ENCODE assay signal across 8 cellular contexts in genomic region chr11:29159552-29160465, GRCh38.
DNase-seq lines count a peak whose midpoint lies in the region; ATAC-seq, FAIRE-seq and TF ChIP-seq lines count a peak whose summit lies in the region.

No MANE protein-coding gene starts in this region.

- H3K36me3 ChIP-seq in K562 (ENCODE audit: control insufficient read depth, insufficient read depth, low read length) (no peaks in the 10 kb centered on the region), liver (ENCODE audit: control insufficient read depth in 4 of 4, insufficient read depth in 3 of 4, low read depth in 1 of 4, low read length in 3 of 4) (no peaks in the 10 kb centered on the region)

- H3K4me1 Mint-ChIP-seq in activated naive CD8-positive, alpha-beta T cell treated with anti-CD3 and anti-CD28 coated beads for 36 hours, result no peaks in the 10 kb centered on the region

- H3K4me1 ChIP-seq in K562 (replicated peaks in 1 of 2; ENCODE audit: control insufficient read depth in 2 of 2, insufficient read depth in 2 of 2, low read length in 2 of 2) (no peaks in the 10 kb centered on the region), liver (ENCODE audit: control insufficient read depth in 4 of 4, insufficient read depth in 4 of 4, low read length in 3 of 4) (no peaks in the 10 kb centered on the region)

- peak; percentile 79 for ATAC-seq in GM18520 (IDR thresholded peaks at IDR 0.05; ENCODE audit: unreplicated experiment)
- ATAC-seq in HG03039 (IDR thresholded peaks at IDR 0.05; ENCODE audit: unreplicated experiment), result peak; percentile 78
- ATAC-seq in K562, result 0 out of 3 replicates have a peak, but pooled peaks have one; percentile 33
- ATAC-seq in HG03571 (IDR thresholded peaks at IDR 0.05; ENCODE audit: unreplicated experiment), result no peak

- TF ChIP-seq EP300 in K562 (IDR thresholded peaks at IDR 0.05; ENCODE audit: low read length), result no peak

- TF ChIP-seq CTCF in K562 (IDR thresholded peaks at IDR 0.05 in 2 of 3, conservative IDR thresholded peaks at IDR 0.05 in 1 of 3; ENCODE audit: insufficient read depth in 2 of 3, low read depth in 1 of 3, low read length in 3 of 3) (peak in 2 of 3 experiments; percentile 22 to 33; a peak in 1 of 6 replicates), liver (IDR thresholded peaks at IDR 0.05; ENCODE audit: low read depth, low read length, missing input control) (peak; percentile 44)

- H2AFZ ChIP-seq in K562 (ENCODE audit: low read depth, low read length), result no peak overlapping the region

- TF ChIP-seq RAD21 in K562 (CRISPR knock-in tag; conservative IDR thresholded peaks at IDR 0.05 in 1 of 2, IDR thresholded peaks at IDR 0.05 in 1 of 2) (peak in 1 of 2 experiments; percentile 33; a peak in 2 of 4 replicates), liver (IDR thresholded peaks at IDR 0.05) (peak; percentile 80 to 87)

- no peak for FAIRE-seq in K562 (lab: Jason Lieb, UNC)

- no peak overlapping the region for H3K4me3 Mint-ChIP-seq in activated naive CD8-positive, alpha-beta T cell treated with anti-CD3 and anti-CD28 coated beads for 36 hours

- no peak overlapping the region for H3K9ac ChIP-seq in K562 (ENCODE audit: insufficient read depth in 1 of 2, low read depth in 2 of 2, low read length in 2 of 2)
- no peak overlapping the region for H3K9ac ChIP-seq in liver (ENCODE audit: low read depth in 1 of 2, low read length in 2 of 2)

- H3K27ac Mint-ChIP-seq in activated naive CD8-positive, alpha-beta T cell treated with anti-CD3 and anti-CD28 coated beads for 36 hours, result no peak overlapping the region

- H3K4me2 ChIP-seq in K562 (ENCODE audit: insufficient read depth, low read length), result no peak overlapping the region

- H3K79me2 ChIP-seq in K562 (ENCODE audit: control insufficient read depth, insufficient read depth, low read length), result no peaks in the 10 kb centered on the region

- in situ Hi-C loops in K562 (cut with MboI), result no loop called here

- BruUV-seq in K562 (replicated peaks; lab: Mats Ljungman, UMichigan), result no TSS peak

- H3K27ac ChIP-seq in K562 (ENCODE audit: extremely low read depth, low read depth, low read length) (no peak overlapping the region), liver (ENCODE audit: low read depth in 1 of 2, low read length in 2 of 2) (no peak overlapping the region)

- no peaks in the 10 kb centered on the region for H3K27me3 ChIP-seq in K562 (ENCODE audit: control insufficient read depth in 2 of 2, insufficient read depth in 2 of 2, low read length in 2 of 2)
- H3K27me3 ChIP-seq in liver (ENCODE audit: control insufficient read depth in 4 of 4, insufficient read depth in 4 of 4, low read length in 3 of 4), result no peaks in the 10 kb centered on the region

- DNase-seq in COLO829 (ENCODE audit: low spot score) (peak; percentile 78), NCI-H2107 (lab: John Stamatoyannopoulos, UW) (peak; percentile 60), K562 (ENCODE audit: extremely low read depth in 1 of 4, low spot score in 3 of 4) (peak; percentile 6 to 12 (median 9))
- no peak for DNase-seq in activated naive CD8-positive, alpha-beta T cell treated with anti-CD3 and anti-CD28 coated beads for 36 hours

- intact Hi-C loops in K562 (cut with micrococcal nuclease), result loop anchor here (5.0 kb wide), 1 partner anchor 1463 kb away; no protein-coding TSS in a partner anchor

- H3K4me3 ChIP-seq in K562, result no peak overlapping the region
- H3K4me3 ChIP-seq in liver (ENCODE audit: low read depth in 1 of 3, low read length in 3 of 3), result no peak overlapping the region

- 0% methylated on average over 6 of the region's 6 CpGs for WGBS in K562 (ENCODE audit: insufficient coverage, low coverage, missing lambda C conversion rate)
- 47% methylated on average over 6 of the region's 6 CpGs for WGBS in liver

- no peak for TF ChIP-seq POLR2A in K562 (conservative IDR thresholded peaks at IDR 0.05)

- POLR2A ChIA-PET in K562 (lab: Yijun Ruan, JAX), result no interaction called here

- CTCF ChIA-PET in K562 (lab: Yijun Ruan, JAX; ENCODE audit: low intra/inter-chr PET ratio), result no interaction called here

- H4K20me1 ChIP-seq in K562 (replicated peaks; ENCODE audit: control insufficient read depth, insufficient read depth, low read length), result no peaks in the 10 kb centered on the region

- H3K9me3 ChIP-seq in K562 (replicated peaks; ENCODE audit: control insufficient read depth, insufficient read depth, low read depth, low read length), result no peaks in the 10 kb centered on the region; the same call in 1 of the 2 replicates
- H3K9me3 ChIP-seq in liver (ENCODE audit: control insufficient read depth in 4 of 4, low read length in 3 of 4), result no peaks in the 10 kb centered on the region

- no peaks in the 10 kb centered on the region for H3K36me3 Mint-ChIP-seq in activated naive CD8-positive, alpha-beta T cell treated with anti-CD3 and anti-CD28 coated beads for 36 hours

- H3K9me3 Mint-ChIP-seq in activated naive CD8-positive, alpha-beta T cell treated with anti-CD3 and anti-CD28 coated beads for 36 hours, result peaks cover 3% of the 10 kb centered on the region

- H3K27me3 Mint-ChIP-seq in activated naive CD8-positive, alpha-beta T cell treated with anti-CD3 and anti-CD28 coated beads for 36 hours, result no peaks in the 10 kb centered on the region

- H3K9me1 ChIP-seq in K562 (ENCODE audit: control insufficient read depth, insufficient read depth, low read length), result no peaks in the 10 kb centered on the region

TF ChIP-seq in K562, 482 proteins besides CTCF, POLR2A, EP300 and RAD21 (continues in another document):
- no peak for TF ChIP-seq ZC3H8 (IDR thresholded peaks at IDR 0.05)
- no peak for TF ChIP-seq ZNF124 (CRISPR knock-in tag; IDR thresholded peaks at IDR 0.05)
- no peak for TF ChIP-seq TCF3 (CRISPR knock-in tag; IDR thresholded peaks at IDR 0.05)
- TF ChIP-seq ZNF639 (CRISPR knock-in tag; conservative IDR thresholded peaks at IDR 0.05 in 1 of 2, IDR thresholded peaks at IDR 0.05 in 1 of 2), result no peak
- no peak for TF ChIP-seq ZNF232 (CRISPR knock-in tag; IDR thresholded peaks at IDR 0.05)
- no peak for TF ChIP-seq CAMTA2 (CRISPR knock-in tag; conservative IDR thresholded peaks at IDR 0.05)
- no peak for TF ChIP-seq BRCA1 (IDR thresholded peaks at IDR 0.05)
- no peak for TF ChIP-seq BRCA1 (CRISPR knock-in tag; IDR thresholded peaks at IDR 0.05)
- no peak for TF ChIP-seq POLR2AphosphoS2 (IDR thresholded peaks at IDR 0.05; ENCODE audit: low read length)

TF ChIP-seq in liver, 16 proteins besides CTCF, POLR2A, EP300 and RAD21:
- TF ChIP-seq EGR1 (IDR thresholded peaks at IDR 0.05; ENCODE audit: low read depth in 2 of 2) (no peak), YY1 (IDR thresholded peaks at IDR 0.05) (no peak), MAX (IDR thresholded peaks at IDR 0.05) (no peak), HNF4A (conservative IDR thresholded peaks at IDR 0.05) (no peak), RXRA (IDR thresholded peaks at IDR 0.05) (no peak), TAF1 (conservative IDR thresholded peaks at IDR 0.05) (no peak), ATF3 (IDR thresholded peaks at IDR 0.05) (no peak), FOXA2 (IDR thresholded peaks at IDR 0.05) (no peak), SP1 (IDR thresholded peaks at IDR 0.05) (no peak), NR2F2 (IDR thresholded peaks at IDR 0.05) (no peak), REST (IDR thresholded peaks at IDR 0.05) (no peak)
